Comparison of ENCODE assay signal across 8 cellular contexts in genomic region chr20:37095609-37096414, GRCh38.
DNase-seq lines count a peak whose midpoint lies in the region; ATAC-seq and TF ChIP-seq lines count a peak whose summit lies in the region.

TSS of gene RBL1 (minus strand) at chr20:37095997. CDS start at chr20:37095928, 69 bp downstream.

- peak within 1 kb of the TSS; percentile 100 for H3K27ac Mint-ChIP-seq in nephron progenitor cell
- H3K27ac Mint-ChIP-seq in stimulated activated naive CD8-positive, alpha-beta T cell treated with anti-CD3 and anti-CD28 coated beads, Interleukin-15, Interleukin-2, amounts not matched to agents 100 ng/mL and 50 ng/mL, for 24 hours = peak within 1 kb of the TSS; percentile 100

- peaks cover 13% of the 10 kb centered on the region; the same call in 1 of the 2 replicates for H4K20me1 ChIP-seq in DND-41 (ENCODE audit: insufficient read depth, low read length)

- TF ChIP-seq CTCF in DND-41 (IDR thresholded peaks at IDR 0.05; ENCODE audit: borderline replicate concordance, extremely low read depth, low read length, poor library complexity, severe bottlenecking) (peak; percentile 40), nephron progenitor cell (IDR thresholded peaks at IDR 0.05) (no peak)

- H3K27me3 ChIP-seq in DND-41 (ENCODE audit: insufficient read depth, low read length, poor library complexity) = no peaks in the 10 kb centered on the region

- peaks cover 28% of the 10 kb centered on the region for H3K4me1 Mint-ChIP-seq in nephron progenitor cell
- H3K4me1 Mint-ChIP-seq in stimulated activated naive CD8-positive, alpha-beta T cell treated with anti-CD3 and anti-CD28 coated beads, Interleukin-15, Interleukin-2, amounts not matched to agents 100 ng/mL and 50 ng/mL, for 24 hours (ENCODE audit: low read depth) = peaks cover 39% of the 10 kb centered on the region

- peak within 1 kb of the TSS; percentile 46 to 60 for H3K4me3 ChIP-seq in DND-41 (ENCODE audit: low read depth in 1 of 2, low read length in 2 of 2)

- H3K4me2 ChIP-seq in DND-41 (ENCODE audit: insufficient read depth, low read length) = peak within 1 kb of the TSS; percentile 75

- H3K36me3 ChIP-seq in DND-41 (ENCODE audit: insufficient read depth, low read length) = peaks cover 42% of the 10 kb centered on the region

- peaks cover 3% of the 10 kb centered on the region for H3K27me3 Mint-ChIP-seq in nephron progenitor cell (ENCODE audit: low read depth, poor library complexity)
- no peaks in the 10 kb centered on the region for H3K27me3 Mint-ChIP-seq in stimulated activated naive CD8-positive, alpha-beta T cell treated with anti-CD3 and anti-CD28 coated beads, Interleukin-15, Interleukin-2, amounts not matched to agents 100 ng/mL and 50 ng/mL, for 24 hours

- H3K9me3 ChIP-seq in DND-41 (ENCODE audit: insufficient read depth, low read length, severe bottlenecking) = no peaks in the 10 kb centered on the region

- H3K9me3 Mint-ChIP-seq in nephron progenitor cell = no peaks in the 10 kb centered on the region
- no peaks in the 10 kb centered on the region for H3K9me3 Mint-ChIP-seq in stimulated activated naive CD8-positive, alpha-beta T cell treated with anti-CD3 and anti-CD28 coated beads, Interleukin-15, Interleukin-2, amounts not matched to agents 100 ng/mL and 50 ng/mL, for 24 hours

- H3K4me1 ChIP-seq in DND-41 (ENCODE audit: insufficient read depth, low read length) = peaks cover 50% of the 10 kb centered on the region

- peak; percentile 79 for ATAC-seq in DND-41 (ENCODE audit: insufficient read depth, low read depth)

- peaks cover 50% of the 10 kb centered on the region for H3K79me2 ChIP-seq in DND-41 (ENCODE audit: insufficient read depth, low read length)

- peak within 1 kb of the TSS; percentile 99 for H2AFZ ChIP-seq in DND-41 (ENCODE audit: low read depth, low read length)

- DNase-seq in DND-41 = peak; percentile 95
- peak; percentile 83 for DNase-seq in GOT3 (lab: John Stamatoyannopoulos, UW)
- peak; percentile 79 for DNase-seq in LoVo (ENCODE audit: low spot score)
- DNase-seq in activated T-helper 9 cell treated with anti-CD3 and anti-CD28 coated beads, Interleukin-2, amount 50 U/mL, for 16 hours (ENCODE audit: low read depth) = peak; percentile 76
- peak; percentile 57 for DNase-seq in fibroblast of the conjunctiva (ENCODE audit: low read depth)
- peak; percentile 84 for DNase-seq in nephron progenitor cell

- H3K4me3 Mint-ChIP-seq in nephron progenitor cell = peak within 1 kb of the TSS; percentile 97
- peak within 1 kb of the TSS; percentile 95 for H3K4me3 Mint-ChIP-seq in stimulated activated naive CD8-positive, alpha-beta T cell treated with anti-CD3 and anti-CD28 coated beads, Interleukin-15, Interleukin-2, amounts not matched to agents 100 ng/mL and 50 ng/mL, for 24 hours

- H3K9ac ChIP-seq in DND-41 (ENCODE audit: low read depth, low read length) = peak within 1 kb of the TSS; percentile 72

- TF ChIP-seq POLR2A in Raji (IDR thresholded peaks at IDR 0.05; ENCODE audit: insufficient read depth, low read depth, low read length) = peak; percentile 79

- peaks cover 23% of the 10 kb centered on the region for H3K36me3 Mint-ChIP-seq in nephron progenitor cell (ENCODE audit: low read depth)
- H3K36me3 Mint-ChIP-seq in stimulated activated naive CD8-positive, alpha-beta T cell treated with anti-CD3 and anti-CD28 coated beads, Interleukin-15, Interleukin-2, amounts not matched to agents 100 ng/mL and 50 ng/mL, for 24 hours (ENCODE audit: low read depth) = peaks cover 25% of the 10 kb centered on the region

- H3K27ac ChIP-seq in DND-41 (ENCODE audit: low read length) = peak within 1 kb of the TSS; percentile 99

Comparison
In these comparisons a context has a peak if more than half of its experiments do, and no peak if none do; other contexts are left out.
1. Peak in every context shown above with its lines: DNase-seq, ATAC-seq, H3K4me3 ChIP-seq and H3K27ac ChIP-seq.